Comparison of ENCODE assay signal across 26 cellular contexts in genomic region chr12:2140858-2141519, GRCh38.
A peak's percentile ranks its signal among the peaks of the same experiment; 100 is the strongest.
DNase-seq lines count a peak whose midpoint lies in the region; ATAC-seq, FAIRE-seq and TF ChIP-seq lines count a peak whose summit lies in the region.
"Had no signal": no experiment of that assay in that cellular context is flagged by ENCODE, and none has a peak within 500 bp of the region (broad histone marks: within the 10 kb centered on the region; RNA-seq: fewer than 3 reads in every experiment).

No MANE protein-coding gene starts in this region.

- H3K27me3 ChIP-seq in heart left ventricle (no peaks in the 10 kb centered on the region), muscle layer of colon (ENCODE audit: control insufficient read depth in 1 of 2, insufficient read depth in 2 of 2, low read length in 2 of 2) (no peaks in the 10 kb centered on the region), stomach smooth muscle (ENCODE audit: control insufficient read depth in 1 of 2, insufficient read depth in 2 of 2, low read length in 2 of 2) (no peaks in the 10 kb centered on the region)

- intact Hi-C loops in heart left ventricle (cut with DNase I): no loop called here

- FAIRE-seq in D721Med (lab: Jason Lieb, UNC): no peak
- FAIRE-seq: A549, HTR-8/SVneo had no signal

- 57 to 70% (median 60%) methylated on average over 9 of the region's 9 CpGs for WGBS in heart left ventricle, 4 donors

- peak in 3 of 4 donors; percentile 2 to 15 (median 11) for ATAC-seq in heart left ventricle
- ATAC-seq: A549, PC-3 had no signal

- TF ChIP-seq CTCF in coronary artery (IDR thresholded peaks at IDR 0.05) (no peak), heart left ventricle (IDR thresholded peaks at IDR 0.05) (no peak), D721Med (IDR thresholded peaks at IDR 0.05; ENCODE audit: insufficient read depth, missing control alignments) (no peak)

- DNase-seq in coronary artery (ENCODE audit: low spot score) (no peak), heart left ventricle (no peak), SIG-M5 treated with dmso at 0.1 percent for 504 hours (lab: John Stamatoyannopoulos, UW; ENCODE audit: unreplicated experiment) (no peak), D721Med (ENCODE audit: insufficient read length, low spot score) (no peak), T-helper 1 cell (no peak)
- DNase-seq: AML-193; CD4-positive, alpha-beta T cell; DMS53; GM23248; H9; HFFc6; KBM-7; MV-4-11; NCI-H1105; NCI-H1436 treated with DMSO at 0.1 percent for 48 hours; NCI-H187 treated with DMSO at 0.1 percent for 48 hours; NCI-H446; NCI-H524 treated with DMSO at 0.1 percent for 48 hours; NCI-H82; NK-92 treated with Interleukin-12 subunit alpha and Interleukin-12 subunit beta, amount 100 ng/mL, for 24 hours; PC-3 had no signal

- no peak overlapping the region for H3K4me3 ChIP-seq in coronary artery
- no peak overlapping the region for H3K4me3 ChIP-seq in heart left ventricle
- H3K4me3 ChIP-seq in muscle layer of colon (ENCODE audit: low read depth in 1 of 2, low read length in 2 of 2): no peak overlapping the region
- H3K4me3 ChIP-seq in stomach smooth muscle (ENCODE audit: low read length in 2 of 2): no peak overlapping the region
- H3K4me3 ChIP-seq: A549; BLaER1 treated with 17β-estradiol and CSF1 and Interleukin-3, amounts not matched to agents 10 nM and 100 nM; GM23248 had no signal

- H3K36me3 ChIP-seq in heart left ventricle (peaks cover 0 to 6% (median 0%) of the 10 kb centered on the region in 9 donors), muscle layer of colon (ENCODE audit: insufficient read depth, low read length) (no peaks in the 10 kb centered on the region), stomach smooth muscle (ENCODE audit: control insufficient read depth in 2 of 2, insufficient read depth in 2 of 2, low read length in 2 of 2) (peaks cover 0 to 6% of the 10 kb centered on the region in 2 donors)
- H3K36me3 ChIP-seq: BLaER1 treated with 17β-estradiol and CSF1 and Interleukin-3, amounts not matched to agents 10 nM and 100 nM had no signal

- no peak overlapping the region for H3K9ac ChIP-seq in muscle layer of colon (ENCODE audit: low read length)
- H3K9ac ChIP-seq in stomach smooth muscle (ENCODE audit: low read length in 2 of 2): no peak overlapping the region
- H3K9ac ChIP-seq: BLaER1 treated with 17β-estradiol and CSF1 and Interleukin-3, amounts not matched to agents 10 nM and 100 nM; GM23248 had no signal

- H3K4me1 ChIP-seq in heart left ventricle (peaks cover 0 to 85% (median 53%) of the 10 kb centered on the region in 12 donors), muscle layer of colon (ENCODE audit: insufficient read depth, low read length) (peaks cover 28% of the 10 kb centered on the region), stomach smooth muscle (ENCODE audit: control insufficient read depth, insufficient read depth, low read length) (peaks cover 49% of the 10 kb centered on the region)
- H3K4me1 ChIP-seq: A549 had no signal

- H3K9me3 ChIP-seq in heart left ventricle (no peaks in the 10 kb centered on the region), muscle layer of colon (ENCODE audit: low read length) (no peaks in the 10 kb centered on the region), stomach smooth muscle (ENCODE audit: control insufficient read depth in 2 of 2, low read length in 2 of 2) (no peaks in the 10 kb centered on the region)
- H3K9me3 ChIP-seq: A549; BLaER1 treated with 17β-estradiol and CSF1 and Interleukin-3, amounts not matched to agents 10 nM and 100 nM had no signal

- peak overlapping the region; percentile 13 to 50 for H3K27ac ChIP-seq in coronary artery
- H3K27ac ChIP-seq in heart left ventricle: peak overlapping the region in 9 of 12 donors; percentile 2 to 76 (median 59)
- peak overlapping the region; percentile 74 for H3K27ac ChIP-seq in muscle layer of colon (ENCODE audit: low read depth, low read length)
- H3K27ac ChIP-seq in stomach smooth muscle (ENCODE audit: low read length): peak overlapping the region; percentile 31
- H3K27ac ChIP-seq: A549; BLaER1 treated with 17β-estradiol and CSF1 and Interleukin-3, amounts not matched to agents 10 nM and 100 nM; GM23248 had no signal

- no peak for TF ChIP-seq POLR2A in heart left ventricle (IDR thresholded peaks at IDR 0.05)
